ENCODE assay signal across 8 cellular contexts in genomic region chr5:177132504-177133118, GRCh38. TPM values are rescaled to one million over a fixed set of nuclear protein-coding genes. Genes with fewer than 3 reads are reported as not detected.
A peak's percentile ranks its signal among the peaks of the same experiment; 100 is the strongest.
DNase-seq lines count a peak whose midpoint lies in the region; ATAC-seq, FAIRE-seq and TF ChIP-seq lines count a peak whose summit lies in the region.

No MANE protein-coding gene starts in this region.

- no peak for TF ChIP-seq CTCF in bronchial epithelial cell (IDR thresholded peaks at IDR 0.05; ENCODE audit: insufficient read depth, low read length, severe bottlenecking)

- no peaks in the 10 kb centered on the region for H3K27me3 ChIP-seq in Karpas-422 (ENCODE audit: low read length)
- no peaks in the 10 kb centered on the region for H3K27me3 ChIP-seq in bronchial epithelial cell (ENCODE audit: control insufficient read depth, insufficient read depth, low read length)

- peak overlapping the region; percentile 90 for H3K27ac Mint-ChIP-seq in stimulated activated effector memory CD8-positive, alpha-beta T cell treated with anti-CD3 and anti-CD28 coated beads, Interleukin-12 subunit alpha, Interleukin-12 subunit beta, amount 100 ng/mL, for 72 hours

- H2AFZ ChIP-seq in Karpas-422 (ENCODE audit: low read length), result peak overlapping the region; percentile 78; the same call in 1 of the 2 replicates

- H3K79me2 ChIP-seq in Karpas-422 (ENCODE audit: low read length), result peaks cover 32% of the 10 kb centered on the region

- FAIRE-seq in bronchial epithelial cell (lab: Jason Lieb, UNC), result no peak

- H4K20me1 ChIP-seq in Karpas-422 (ENCODE audit: insufficient read depth, low read depth, low read length), result peaks cover 7% of the 10 kb centered on the region; the same call in 1 of the 2 replicates

- H3K9me3 ChIP-seq in Karpas-422 (ENCODE audit: low read length), result no peaks in the 10 kb centered on the region

- H3K4me2 ChIP-seq in Karpas-422 (ENCODE audit: low read depth, low read length, poor library complexity, severe bottlenecking), result peak overlapping the region; percentile 80

- H3K27ac ChIP-seq in Karpas-422 (ENCODE audit: low read length), result no peak overlapping the region; the same call in 1 of the 2 replicates

- ATAC-seq in stimulated activated effector memory CD8-positive, alpha-beta T cell treated with anti-CD3 and anti-CD28 coated beads, Interleukin-12 subunit alpha, Interleukin-12 subunit beta, amount 100 ng/mL, for 72 hours, result peak; percentile 27
- ATAC-seq in HG02763 (IDR thresholded peaks at IDR 0.05; ENCODE audit: unreplicated experiment) (no peak), HG02938 (IDR thresholded peaks at IDR 0.05; ENCODE audit: unreplicated experiment) (no peak)

- peaks cover 33% of the 10 kb centered on the region for H3K4me1 ChIP-seq in Karpas-422 (ENCODE audit: low read length)

- H3K36me3 Mint-ChIP-seq in stimulated activated effector memory CD8-positive, alpha-beta T cell treated with anti-CD3 and anti-CD28 coated beads, Interleukin-12 subunit alpha, Interleukin-12 subunit beta, amount 100 ng/mL, for 72 hours, result peaks cover 35% of the 10 kb centered on the region

- H3K4me3 ChIP-seq in Karpas-422 (ENCODE audit: low read length), result peak overlapping the region; percentile 62
- H3K4me3 ChIP-seq in bronchial epithelial cell (ENCODE audit: low read depth, low read length), result peak overlapping the region; percentile 71

- DNase-seq in NK-92 treated with Interleukin-12 subunit alpha and Interleukin-12 subunit beta, amount 100 ng/mL, for 24 hours (lab: John Stamatoyannopoulos, UW), result peak; percentile 49
- no peak for DNase-seq in NK-92 (lab: John Stamatoyannopoulos, UW; ENCODE audit: unreplicated experiment)
- no peak for DNase-seq in Karpas-422
- no peak for DNase-seq in bronchial epithelial cell (ENCODE audit: low read depth)
- peak; percentile 92 for DNase-seq in left kidney (ENCODE audit: low read depth, low spot score)
- no peak for DNase-seq in stimulated activated effector memory CD8-positive, alpha-beta T cell treated with anti-CD3 and anti-CD28 coated beads, Interleukin-12 subunit alpha, Interleukin-12 subunit beta, amount 100 ng/mL, for 72 hours (ENCODE audit: low spot score in 2 of 2)

- H3K9ac ChIP-seq in Karpas-422 (ENCODE audit: low read length), result peak overlapping the region; percentile 84

- peaks cover 44% of the 10 kb centered on the region for H3K4me1 Mint-ChIP-seq in stimulated activated effector memory CD8-positive, alpha-beta T cell treated with anti-CD3 and anti-CD28 coated beads, Interleukin-12 subunit alpha, Interleukin-12 subunit beta, amount 100 ng/mL, for 72 hours

- H3K9me3 Mint-ChIP-seq in stimulated activated effector memory CD8-positive, alpha-beta T cell treated with anti-CD3 and anti-CD28 coated beads, Interleukin-12 subunit alpha, Interleukin-12 subunit beta, amount 100 ng/mL, for 72 hours, result no peaks in the 10 kb centered on the region

- no peaks in the 10 kb centered on the region for H3K9me2 ChIP-seq in Karpas-422 (replicated peaks; ENCODE audit: insufficient read depth, low read length)

- peaks cover 26% of the 10 kb centered on the region for H3K36me3 ChIP-seq in Karpas-422 (ENCODE audit: insufficient read depth, low read length)
- H3K36me3 ChIP-seq in bronchial epithelial cell (ENCODE audit: control insufficient read depth, insufficient read depth, low read length), result peaks cover 4% of the 10 kb centered on the region

- peak overlapping the region; percentile 84 for H3K4me3 Mint-ChIP-seq in stimulated activated effector memory CD8-positive, alpha-beta T cell treated with anti-CD3 and anti-CD28 coated beads, Interleukin-12 subunit alpha, Interleukin-12 subunit beta, amount 100 ng/mL, for 72 hours

RNA-seq across cellular contexts. Expression of gene NSD1, which starts 1.0 kb away (rescaled TPM):
- 70.9 and 76.5 TPM in 2 replicates for total RNA-seq in Karpas-422 (2014; rRNA removed; shearing (Covaris generic); ENCODE audit: low replicate concordance)
- 32.4 and 42.9 TPM in 2 replicates for total RNA-seq in bronchial epithelial cell

RNA-seq across cellular contexts. Expression of gene FGFR4, which starts 45.9 kb away (rescaled TPM):
- 2.4 and 3.6 TPM in 2 replicates for total RNA-seq in Karpas-422 (2014; rRNA removed; shearing (Covaris generic); ENCODE audit: low replicate concordance)
- 0.79 and 1.5 TPM in 2 replicates for total RNA-seq in bronchial epithelial cell

Comparison
In these comparisons a context has a peak if more than half of its experiments do, and no peak if none do; other contexts are left out.
1. DNase-seq: peak in NK-92 treated with Interleukin-12 subunit alpha and Interleukin-12 subunit beta, amount 100 ng/mL, for 24 hours (single experiment) and left kidney (single experiment); none in NK-92 (single experiment), Karpas-422 (single experiment), bronchial epithelial cell (single experiment) and stimulated activated effector memory CD8-positive, alpha-beta T cell treated with anti-CD3 and anti-CD28 coated beads, Interleukin-12 subunit alpha, Interleukin-12 subunit beta, amount 100 ng/mL, for 72 hours (0 of 2).